26 cellular contexts compared by ENCODE assay signal in genomic region chr5:154466671-154467070, GRCh38. TPM values are rescaled to one million over a fixed set of nuclear protein-coding genes. Genes with fewer than 3 reads are reported as not detected.
"Had no signal": no experiment of that assay in that cellular context is flagged by ENCODE, and none has a peak within 500 bp of the region (broad histone marks: within the 10 kb centered on the region; RNA-seq: fewer than 3 reads in every experiment).

No MANE protein-coding gene starts in this region.

- FAIRE-seq: kidney had no signal

- H3K27me3 ChIP-seq: sigmoid colon, testis, vagina had no signal

- DNase-seq: effector memory CD8-positive, alpha-beta T cell; immature natural killer cell; kidney; left colon; left ventricle myocardium superior; mesenchymal stem cell; naive B cell; psoas muscle; retina; sigmoid colon; stimulated activated CD4-positive, alpha-beta T cell treated with anti-CD3 and anti-CD28 coated beads, Interleukin-2, amount 100 ng/mL, for 24 hours; stimulated activated CD4-positive, alpha-beta T cell treated with anti-CD3 and anti-CD28 coated beads, Interleukin-4, amount 100 ng/mL, for 4 hours; stimulated activated naive B cell treated with anti-CD40 and anti-IgM and Interleukin-4, amounts not matched to agents 10 μg/mL and 1 μg/mL and 100 μg/mL, for 72 hours; stimulated activated naive CD8-positive, alpha-beta T cell treated with anti-CD3 and anti-CD28 coated beads, Interleukin-15, amount 100 ng/mL, for 72 hours; testis; upper lobe of right lung had no signal

- H3K9me3 ChIP-seq: esophagus muscularis mucosa, gastroesophageal sphincter, psoas muscle, sigmoid colon, testis, tibial nerve, upper lobe of right lung, vagina had no signal

- ATAC-seq: effector memory CD8-positive, alpha-beta T cell; gastroesophageal sphincter; left ventricle myocardium superior; stimulated activated naive B cell treated with anti-CD40 and anti-IgM and Interleukin-4, amounts not matched to agents 10 μg/mL and 1 μg/mL and 100 μg/mL, for 72 hours; stimulated activated naive CD8-positive, alpha-beta T cell treated with anti-CD3 and anti-CD28 coated beads, Interleukin-15, amount 100 ng/mL, for 72 hours; upper lobe of right lung had no signal

- H3K36me3 ChIP-seq: sigmoid colon, upper lobe of right lung, vagina had no signal

- H3K4me3 ChIP-seq: esophagus muscularis mucosa, gastroesophageal sphincter, lung, psoas muscle, sigmoid colon, skin epidermis, testis, tibial nerve, upper lobe of right lung, vagina had no signal

- H3K27ac ChIP-seq: epithelial cell of prostate, esophagus muscularis mucosa, gastroesophageal sphincter, psoas muscle, sigmoid colon, skin epidermis, testis, tibial nerve, upper lobe of right lung, vagina had no signal

- H3K4me1 ChIP-seq: gastroesophageal sphincter, psoas muscle, testis, upper lobe of right lung, vagina had no signal

RNA-seq across cellular contexts. Expression of gene HAND1, which starts 11.4 kb away (rescaled TPM):
- total RNA-seq: esophagus muscularis mucosa, fibroblast of villous mesenchyme, gastroesophageal sphincter, kidney, osteoblast, psoas muscle, subcutaneous adipose tissue, testis, tibial nerve, upper lobe of right lung, vagina had no signal
- polyA plus RNA-seq: immature natural killer cell, psoas muscle had no signal
